In genomic region chr7:80216996-80217842, GRCh38 we compare ENCODE assay signal across 19 cellular contexts.
A peak's percentile ranks its signal among the peaks of the same experiment; 100 is the strongest.
DNase-seq lines count a peak whose midpoint lies in the region; ATAC-seq and TF ChIP-seq lines count a peak whose summit lies in the region.
"Had no signal": no experiment of that assay in that cellular context is flagged by ENCODE, and none has a peak within 500 bp of the region (broad histone marks: within the 10 kb centered on the region; RNA-seq: fewer than 3 reads in every experiment).

No MANE protein-coding gene starts in this region.

- peaks cover 6% of the 10 kb centered on the region for H3K36me3 Mint-ChIP-seq in stimulated activated naive CD8-positive, alpha-beta T cell treated with anti-CD3 and anti-CD28 coated beads, Interleukin-15, Interleukin-2, amounts not matched to agents 100 ng/mL and 50 ng/mL, for 24 hours (ENCODE audit: low read depth)
- H3K36me3 Mint-ChIP-seq: activated CD4-positive, alpha-beta memory T cell treated with anti-CD3 and anti-CD28 coated beads for 36 hours; naive B cell had no signal

- DNase-seq in stimulated activated naive CD8-positive, alpha-beta T cell treated with anti-CD3 and anti-CD28 coated beads, Interleukin-15, Interleukin-2, amounts not matched to agents 100 U/mL and 50 U/mL, for 24 hours: no peak
- DNase-seq in SW480 (ENCODE audit: low spot score): peak; percentile 17
- DNase-seq in heart left ventricle: no peak
- no peak for DNase-seq in Ammon's horn (ENCODE audit: low spot score)
- DNase-seq in brain microvascular endothelial cell: no peak
- DNase-seq: activated CD4-positive, alpha-beta memory T cell treated with anti-CD3 and anti-CD28 coated beads for 36 hours; AML-193; anterior cingulate cortex; endodermal cell; naive B cell; NCI-H187 treated with DMSO at 0.1 percent for 48 hours; NCI-H526; Peyer's patch; thyroid gland had no signal

- intact Hi-C loops in heart left ventricle (cut with DNase I): loop anchor here in 1 of 10 donors (10.0 kb wide), 1 partner anchor 68 kb away; no protein-coding TSS in a partner anchor

- in situ Hi-C loops in brain microvascular endothelial cell (cut with HindIII; ENCODE audit: low pct_ligation_motif_present, low sequenced_read_pairs): no loop called here

- no peak overlapping the region for H3K27ac ChIP-seq in heart left ventricle
- H3K27ac ChIP-seq in brain microvascular endothelial cell: no peak overlapping the region
- H3K27ac ChIP-seq: parathyroid adenoma, Peyer's patch, thyroid gland had no signal

- H3K9me3 Mint-ChIP-seq in stimulated activated naive CD8-positive, alpha-beta T cell treated with anti-CD3 and anti-CD28 coated beads, Interleukin-15, Interleukin-2, amounts not matched to agents 100 ng/mL and 50 ng/mL, for 24 hours: no peaks in the 10 kb centered on the region
- H3K9me3 Mint-ChIP-seq: activated CD4-positive, alpha-beta memory T cell treated with anti-CD3 and anti-CD28 coated beads for 36 hours; endodermal cell; naive B cell had no signal

- no peak for TF ChIP-seq CTCF in heart left ventricle (IDR thresholded peaks at IDR 0.05)
- TF ChIP-seq CTCF in brain microvascular endothelial cell (IDR thresholded peaks at IDR 0.05; ENCODE audit: low read depth, low read length, missing control alignments): no peak

- no peak overlapping the region for H3K4me3 Mint-ChIP-seq in stimulated activated naive CD8-positive, alpha-beta T cell treated with anti-CD3 and anti-CD28 coated beads, Interleukin-15, Interleukin-2, amounts not matched to agents 100 ng/mL and 50 ng/mL, for 24 hours
- H3K4me3 Mint-ChIP-seq: activated CD4-positive, alpha-beta memory T cell treated with anti-CD3 and anti-CD28 coated beads for 36 hours; activated T-helper 17 cell treated with anti-CD3 and anti-CD28 coated beads, Interleukin-2, amount 50 U/mL, for 72 hours; endodermal cell; naive B cell had no signal

- no peak for TF ChIP-seq POLR2A in heart left ventricle (IDR thresholded peaks at IDR 0.05)

- no peaks in the 10 kb centered on the region for H3K27me3 ChIP-seq in heart left ventricle
- no peaks in the 10 kb centered on the region for H3K27me3 ChIP-seq in brain microvascular endothelial cell (replicated peaks)
- H3K27me3 ChIP-seq: Peyer's patch, thyroid gland had no signal

- ATAC-seq in stimulated activated naive CD8-positive, alpha-beta T cell treated with anti-CD3 and anti-CD28 coated beads, Interleukin-15, Interleukin-2, amounts not matched to agents 100 U/mL and 50 U/mL, for 24 hours: no peak
- ATAC-seq in HG02870 (IDR thresholded peaks at IDR 0.05; ENCODE audit: unreplicated experiment) (peak; percentile 54), heart left ventricle (no peak)
- ATAC-seq in activated CD4-positive, CD25-positive, alpha-beta regulatory T cell treated with anti-CD3 and anti-CD28 coated beads, Interleukin-2, amount 50 U/mL, for 24 hours: no peak
- ATAC-seq: activated T-helper 17 cell treated with anti-CD3 and anti-CD28 coated beads, Interleukin-2, amount 50 U/mL, for 72 hours had no signal

- whole genome bisulfite sequencing in heart left ventricle, 4 donors: 88 to 93% (median 92%) methylated on average over 2 of the region's 2 CpGs

- peak overlapping the region; percentile 18 for H3K27ac Mint-ChIP-seq in stimulated activated naive CD8-positive, alpha-beta T cell treated with anti-CD3 and anti-CD28 coated beads, Interleukin-15, Interleukin-2, amounts not matched to agents 100 ng/mL and 50 ng/mL, for 24 hours
- H3K27ac Mint-ChIP-seq: activated CD4-positive, alpha-beta memory T cell treated with anti-CD3 and anti-CD28 coated beads for 36 hours; activated T-helper 17 cell treated with anti-CD3 and anti-CD28 coated beads, Interleukin-2, amount 50 U/mL, for 72 hours; endodermal cell; naive B cell had no signal

- H3K4me1 Mint-ChIP-seq in stimulated activated naive CD8-positive, alpha-beta T cell treated with anti-CD3 and anti-CD28 coated beads, Interleukin-15, Interleukin-2, amounts not matched to agents 100 ng/mL and 50 ng/mL, for 24 hours (ENCODE audit: low read depth): peaks cover 11% of the 10 kb centered on the region
- H3K4me1 Mint-ChIP-seq: activated T-helper 17 cell treated with anti-CD3 and anti-CD28 coated beads, Interleukin-2, amount 50 U/mL, for 72 hours; endodermal cell; naive B cell had no signal

- H3K36me3 ChIP-seq in heart left ventricle (peaks cover 0 to 66% (median 2%) of the 10 kb centered on the region in 9 donors), brain microvascular endothelial cell (replicated peaks) (peaks cover 4% of the 10 kb centered on the region)
- H3K36me3 ChIP-seq: Peyer's patch had no signal

- H3K27me3 Mint-ChIP-seq in stimulated activated naive CD8-positive, alpha-beta T cell treated with anti-CD3 and anti-CD28 coated beads, Interleukin-15, Interleukin-2, amounts not matched to agents 100 ng/mL and 50 ng/mL, for 24 hours: peaks cover 4% of the 10 kb centered on the region
- H3K27me3 Mint-ChIP-seq: activated CD4-positive, alpha-beta memory T cell treated with anti-CD3 and anti-CD28 coated beads for 36 hours; activated T-helper 17 cell treated with anti-CD3 and anti-CD28 coated beads, Interleukin-2, amount 50 U/mL, for 72 hours; naive B cell had no signal

- H3K4me1 ChIP-seq in heart left ventricle: no peaks in the 10 kb centered on the region
- H3K4me1 ChIP-seq: parathyroid adenoma, Peyer's patch had no signal

- no peaks in the 10 kb centered on the region for H3K9me3 ChIP-seq in heart left ventricle
- H3K9me3 ChIP-seq: Peyer's patch, thyroid gland had no signal

- H3K4me3 ChIP-seq in heart left ventricle: no peak overlapping the region
- H3K4me3 ChIP-seq in brain microvascular endothelial cell (ENCODE audit: low read depth, low read length): no peak overlapping the region
- H3K4me3 ChIP-seq: Peyer's patch, thyroid gland had no signal
